Comparison of ENCODE assay signal across 29 cellular contexts in genomic region chr4:141469392-141469791, GRCh38.
"Had no signal": no experiment of that assay in that cellular context is flagged by ENCODE, and none has a peak within 500 bp of the region (broad histone marks: within the 10 kb centered on the region; RNA-seq: fewer than 3 reads in every experiment).

No MANE protein-coding gene starts in this region.

- H3K36me3 ChIP-seq: colonic mucosa, left lung, neutrophil, right lobe of liver, suprapubic skin, transverse colon, upper lobe of right lung, uterus had no signal

- ATAC-seq: esophagus mucosa; left cardiac atrium; left lung; mucosa of descending colon; natural killer cell treated with Interleukin-12 subunit alpha and Interleukin-12 subunit beta and Interleukin-15 and Interleukin-18, amount 100 ng/mL, for 72 hours; right lobe of liver; stimulated activated naive CD8-positive, alpha-beta T cell treated with anti-CD3 and anti-CD28 coated beads, Interleukin-15, amount 100 ng/mL, for 72 hours; upper lobe of right lung had no signal

- H3K9ac ChIP-seq: parathyroid adenoma had no signal

- H3K4me1 ChIP-seq: colonic mucosa, left lung, parathyroid adenoma, right lobe of liver, suprapubic skin, transverse colon, upper lobe of right lung, uterus had no signal

- H3K27ac ChIP-seq: colonic mucosa, epithelial cell of prostate, left lung, neutrophil, parathyroid adenoma, right lobe of liver, suprapubic skin, transverse colon, upper lobe of right lung, uterus had no signal

- H3K27me3 ChIP-seq: colonic mucosa, left lung, neutrophil, right lobe of liver, suprapubic skin, transverse colon, upper lobe of right lung, uterus had no signal

- H3K4me3 ChIP-seq: colonic mucosa, left lung, mucosa of descending colon, right lobe of liver, suprapubic skin, transverse colon, upper lobe of right lung, uterus had no signal

- H3K9me3 ChIP-seq: colonic mucosa, left lung, mucosa of descending colon, neutrophil, right lobe of liver, suprapubic skin, transverse colon, upper lobe of right lung, uterus had no signal

- H2AFZ ChIP-seq: parathyroid adenoma had no signal

- DNase-seq: colonic mucosa; effector CD8-positive, alpha-beta T cell; endodermal cell; foreskin melanocyte; glutamatergic neuron; hypothalamus; immature natural killer cell; left cardiac atrium; left lung; mesenchymal stem cell; mucosa of descending colon; naive B cell; right lobe of liver; small intestine; stimulated activated CD4-positive, alpha-beta T cell treated with anti-CD3 and anti-CD28 coated beads, Interleukin-12 subunit alpha, Interleukin-12 subunit beta, amount 100 ng/mL, for 4 hours; stimulated activated CD4-positive, alpha-beta T cell treated with anti-CD3 and anti-CD28 coated beads, Interleukin-1b, Interleukin-23, amount 100 ng/mL, for 48 hours; stimulated activated CD4-positive, alpha-beta T cell treated with anti-CD3 and anti-CD28 coated beads, Interleukin-4, amount 100 ng/mL, for 1 hour; stimulated activated CD8-positive, alpha-beta memory T cell treated with anti-CD3 and anti-CD28 coated beads, Interleukin-4, amount 100 ng/mL, for 48 hours; stimulated activated naive CD4-positive, alpha-beta T cell; stimulated activated naive CD8-positive, alpha-beta T cell treated with anti-CD3 and anti-CD28 coated beads, Interleukin-15, amount 100 ng/mL, for 72 hours; transverse colon; upper lobe of right lung; uterus had no signal

- FAIRE-seq: small intestine had no signal
